29 cellular contexts compared by ENCODE assay signal in genomic region chr1:53862507-53862906, GRCh38. TPM values are rescaled to one million over a fixed set of nuclear protein-coding genes. Genes with fewer than 3 reads are reported as not detected.
DNase-seq lines count a peak whose midpoint lies in the region; ATAC-seq lines count a peak whose summit lies in the region.
"Had no signal": no experiment of that assay in that cellular context is flagged by ENCODE, and none has a peak within 500 bp of the region (broad histone marks: within the 10 kb centered on the region; RNA-seq: fewer than 3 reads in every experiment).

No MANE protein-coding gene starts in this region.

- H3K9me2 ChIP-seq in Karpas-422 (replicated peaks; ENCODE audit: insufficient read depth, low read length) = no peaks in the 10 kb centered on the region

- CTCF ChIA-PET in activated CD4-positive, alpha-beta T cell treated with anti-CD3 and anti-CD28 coated beads for 36 hours (lab: Charles Lee) = interaction anchor here (1.0 to 8.6 kb wide), 11 partner anchors 10 to 219 kb away, joined by 3 to 159 read pairs (median 22); partner anchors contain the start of genes IFT25, LRRC42 and YIPF1

- no peaks in the 10 kb centered on the region for H4K20me1 ChIP-seq in Karpas-422 (ENCODE audit: insufficient read depth, low read depth, low read length)

- H3K4me3 ChIP-seq in Karpas-422 (ENCODE audit: low read length) = peak overlapping the region; percentile 58
- H3K4me3 ChIP-seq: hepatocyte, MG63, SK-N-MC, upper lobe of right lung had no signal

- intact Hi-C loops in activated CD4-positive, alpha-beta T cell treated with anti-CD3 and anti-CD28 coated beads for 36 hours (cut with DNase I, micrococcal nuclease) = loop anchor here in 1 of 2 experiments (5.0 kb wide), 1 partner anchor 625 kb away; no protein-coding TSS in a partner anchor

- H3K4me3 Mint-ChIP-seq in activated CD4-positive, alpha-beta T cell treated with anti-CD3 and anti-CD28 coated beads for 36 hours = no peak overlapping the region
- H3K4me3 Mint-ChIP-seq in T-helper 17 cell = no peak overlapping the region
- H3K4me3 Mint-ChIP-seq in stimulated activated naive B cell treated with anti-CD40 and anti-IgM and Interleukin-4, amounts not matched to agents 10 μg/mL and 1 μg/mL and 100 μg/mL, for 72 hours = peak overlapping the region; percentile 41 to 42
- H3K4me3 Mint-ChIP-seq: activated naive CD8-positive, alpha-beta T cell treated with anti-CD3 and anti-CD28 coated beads, Interleukin-2, amount 10 ng/mL, durations not matched to agents 7 days and 5 days; CD14-positive monocyte; immature natural killer cell; nephron had no signal

- H3K9me3 ChIP-seq in Karpas-422 (ENCODE audit: low read length) (no peaks in the 10 kb centered on the region), T-helper 17 cell (ENCODE audit: control insufficient read depth, low read length, poor library complexity, severe bottlenecking) (no peaks in the 10 kb centered on the region)
- H3K9me3 ChIP-seq: MG63, upper lobe of right lung had no signal

- H3K4me1 ChIP-seq in Karpas-422 (ENCODE audit: low read length) = peaks cover 53% of the 10 kb centered on the region
- H3K4me1 ChIP-seq: upper lobe of right lung had no signal

- H3K36me3 ChIP-seq in Karpas-422 (ENCODE audit: insufficient read depth, low read length) = no peaks in the 10 kb centered on the region
- H3K36me3 ChIP-seq: MG63 had no signal

- H3K27me3 ChIP-seq in Karpas-422 (ENCODE audit: low read length) = no peaks in the 10 kb centered on the region
- H3K27me3 ChIP-seq: hepatocyte, MG63, upper lobe of right lung had no signal

- peak overlapping the region; percentile 73 for H3K9ac ChIP-seq in Karpas-422 (ENCODE audit: low read length)

- H3K4me2 ChIP-seq in Karpas-422 (ENCODE audit: low read depth, low read length, poor library complexity, severe bottlenecking) = peak overlapping the region; percentile 97
- H3K4me2 ChIP-seq: hepatocyte had no signal

- peak; percentile 6 for DNase-seq in activated CD4-positive, alpha-beta T cell treated with anti-CD3 and anti-CD28 coated beads for 36 hours
- DNase-seq in activated CD4-positive, alpha-beta T cell treated with anti-CD3 and anti-CD28 coated beads for 4 hours = no peak
- DNase-seq in Karpas-422 (peak; percentile 99), T-helper 17 cell (no peak), GF-D8 (lab: John Stamatoyannopoulos, UW) (no peak)
- peak; percentile 32 for DNase-seq in stimulated activated naive B cell treated with anti-CD40 and anti-IgM and Interleukin-4, amounts not matched to agents 10 μg/mL and 1 μg/mL and 100 μg/mL, for 72 hours
- DNase-seq: ACHN; activated naive CD8-positive, alpha-beta T cell treated with anti-CD3 and anti-CD28 coated beads, Interleukin-2, amount 10 ng/mL, durations not matched to agents 7 days and 5 days; cerebellar nuclear complex; DMS53; foreskin fibroblast; immature natural killer cell; left ventricle myocardium superior; MG63; NCI-H1930; posterior cingulate gyrus; stimulated activated CD8-positive, alpha-beta memory T cell treated with anti-CD3 and anti-CD28 coated beads, Interleukin-4, amount 100 ng/mL, for 48 hours; substantia nigra; upper lobe of right lung had no signal

- H3K79me2 ChIP-seq in Karpas-422 (ENCODE audit: low read length) = no peaks in the 10 kb centered on the region
- H3K79me2 ChIP-seq: hepatocyte had no signal

- no peaks in the 10 kb centered on the region for H3K27me3 Mint-ChIP-seq in activated CD4-positive, alpha-beta T cell treated with anti-CD3 and anti-CD28 coated beads for 36 hours
- no peaks in the 10 kb centered on the region for H3K27me3 Mint-ChIP-seq in T-helper 17 cell
- no peaks in the 10 kb centered on the region for H3K27me3 Mint-ChIP-seq in stimulated activated naive B cell treated with anti-CD40 and anti-IgM and Interleukin-4, amounts not matched to agents 10 μg/mL and 1 μg/mL and 100 μg/mL, for 72 hours
- H3K27me3 Mint-ChIP-seq: activated naive CD8-positive, alpha-beta T cell treated with anti-CD3 and anti-CD28 coated beads, Interleukin-2, amount 10 ng/mL, durations not matched to agents 7 days and 5 days had no signal

- no peaks in the 10 kb centered on the region for H3K9me3 Mint-ChIP-seq in activated CD4-positive, alpha-beta T cell treated with anti-CD3 and anti-CD28 coated beads for 36 hours (ENCODE audit: low read depth)
- H3K9me3 Mint-ChIP-seq in stimulated activated naive B cell treated with anti-CD40 and anti-IgM and Interleukin-4, amounts not matched to agents 10 μg/mL and 1 μg/mL and 100 μg/mL, for 72 hours = no peaks in the 10 kb centered on the region
- H3K9me3 Mint-ChIP-seq: activated naive CD8-positive, alpha-beta T cell treated with anti-CD3 and anti-CD28 coated beads, Interleukin-2, amount 10 ng/mL, durations not matched to agents 7 days and 5 days; immature natural killer cell; nephron had no signal

- ATAC-seq in activated CD4-positive, alpha-beta T cell treated with anti-CD3 and anti-CD28 coated beads for 36 hours = no peak
- no peak for ATAC-seq in T-helper 17 cell
- ATAC-seq in stimulated activated naive B cell treated with anti-CD40 and anti-IgM and Interleukin-4, amounts not matched to agents 10 μg/mL and 1 μg/mL and 100 μg/mL, for 72 hours (replicated peaks) = peak; percentile 87 to 89
- no peak for ATAC-seq in GM18502 (IDR thresholded peaks at IDR 0.05; ENCODE audit: poor library complexity, unreplicated experiment)
- ATAC-seq in GM21515 (IDR thresholded peaks at IDR 0.05; ENCODE audit: unreplicated experiment) = no peak
- ATAC-seq: left ventricle myocardium superior, upper lobe of right lung had no signal

- H3K4me1 Mint-ChIP-seq in activated CD4-positive, alpha-beta T cell treated with anti-CD3 and anti-CD28 coated beads for 36 hours = peaks cover 12% of the 10 kb centered on the region
- peaks cover 10% of the 10 kb centered on the region for H3K4me1 Mint-ChIP-seq in T-helper 17 cell
- peaks cover 20 to 24% of the 10 kb centered on the region in 2 donors for H3K4me1 Mint-ChIP-seq in stimulated activated naive B cell treated with anti-CD40 and anti-IgM and Interleukin-4, amounts not matched to agents 10 μg/mL and 1 μg/mL and 100 μg/mL, for 72 hours
- H3K4me1 Mint-ChIP-seq: immature natural killer cell, nephron had no signal

- H3K27ac Mint-ChIP-seq in activated CD4-positive, alpha-beta T cell treated with anti-CD3 and anti-CD28 coated beads for 36 hours = no peak overlapping the region
- H3K27ac Mint-ChIP-seq in T-helper 17 cell = peak overlapping the region; percentile 71
- peak overlapping the region; percentile 89 for H3K27ac Mint-ChIP-seq in stimulated activated naive B cell treated with anti-CD40 and anti-IgM and Interleukin-4, amounts not matched to agents 10 μg/mL and 1 μg/mL and 100 μg/mL, for 72 hours
- H3K27ac Mint-ChIP-seq: activated naive CD8-positive, alpha-beta T cell treated with anti-CD3 and anti-CD28 coated beads, Interleukin-2, amount 10 ng/mL, durations not matched to agents 7 days and 5 days; immature natural killer cell; nephron had no signal

- no peak overlapping the region for H2AFZ ChIP-seq in Karpas-422 (ENCODE audit: low read length)
- H2AFZ ChIP-seq: hepatocyte had no signal

- H3K27ac ChIP-seq in Karpas-422 (ENCODE audit: low read length) = peak overlapping the region; percentile 99
- H3K27ac ChIP-seq: hepatocyte, RWPE1, SK-N-MC, upper lobe of right lung had no signal

- H3K36me3 Mint-ChIP-seq in activated CD4-positive, alpha-beta T cell treated with anti-CD3 and anti-CD28 coated beads for 36 hours (ENCODE audit: low read depth) = peaks cover 11% of the 10 kb centered on the region
- H3K36me3 Mint-ChIP-seq in T-helper 17 cell (ENCODE audit: low read depth) = peaks cover 2% of the 10 kb centered on the region
- peaks cover 14 to 20% of the 10 kb centered on the region in 2 donors for H3K36me3 Mint-ChIP-seq in stimulated activated naive B cell treated with anti-CD40 and anti-IgM and Interleukin-4, amounts not matched to agents 10 μg/mL and 1 μg/mL and 100 μg/mL, for 72 hours
- H3K36me3 Mint-ChIP-seq: activated naive CD8-positive, alpha-beta T cell treated with anti-CD3 and anti-CD28 coated beads, Interleukin-2, amount 10 ng/mL, durations not matched to agents 7 days and 5 days had no signal

- POLR2A ChIA-PET in activated CD4-positive, alpha-beta T cell treated with anti-CD3 and anti-CD28 coated beads for 36 hours (lab: Charles Lee) = no interaction called here

RNA-seq across cellular contexts. Expression of gene NDC1, which starts 24.4 kb away (rescaled TPM):
- total RNA-seq in activated CD4-positive, alpha-beta T cell treated with anti-CD3 and anti-CD28 coated beads for 36 hours = 10 to 100 TPM; 31.2 to 38.5 TPM
- total RNA-seq in Karpas-422 (2014; rRNA removed; shearing (Covaris generic); ENCODE audit: low replicate concordance) = 36.7 and 130 TPM in 2 replicates
- 1 to 10 TPM; 5.4 to 6.3 TPM for total RNA-seq in T-helper 17 cell

RNA-seq across cellular contexts. Expression of gene YIPF1, which starts 27.1 kb away (rescaled TPM):
- 10 to 100 TPM; 19.0 to 24.4 TPM for total RNA-seq in activated CD4-positive, alpha-beta T cell treated with anti-CD3 and anti-CD28 coated beads for 36 hours
- 46.5 and 87.4 TPM in 2 replicates for total RNA-seq in Karpas-422 (2014; rRNA removed; shearing (Covaris generic); ENCODE audit: low replicate concordance)
- 10 to 100 TPM in 1 of 2 donors, 1 to 10 TPM in 1; 8.8 to 10.3 TPM for total RNA-seq in T-helper 17 cell

RNA-seq across cellular contexts. Expression of gene DIO1, which starts 31.5 kb away (rescaled TPM):
- not detected for total RNA-seq in activated CD4-positive, alpha-beta T cell treated with anti-CD3 and anti-CD28 coated beads for 36 hours
- total RNA-seq in Karpas-422 (2014; rRNA removed; shearing (Covaris generic); ENCODE audit: low replicate concordance) = not detected in 2 replicates
- total RNA-seq in T-helper 17 cell = not detected
- total RNA-seq: activated naive CD8-positive, alpha-beta T cell treated with anti-CD3 and anti-CD28 coated beads, Interleukin-2, amount 10 ng/mL, durations not matched to agents 7 days and 5 days; epithelial cell of proximal tubule; H1; left ventricle myocardium superior; T-helper 2 cell treated with Interferon-gamma antibody and Interleukin-4, amounts not matched to agents 100 ng/mL and 5 ng/mL, for 36 hours; upper lobe of right lung had no signal

Comparison
In these comparisons a context has a peak if more than half of its experiments do, and no peak if none do; other contexts are left out.
1. DNase-seq: peak in activated CD4-positive, alpha-beta T cell treated with anti-CD3 and anti-CD28 coated beads for 36 hours (single experiment), Karpas-422 (single experiment) and stimulated activated naive B cell treated with anti-CD40 and anti-IgM and Interleukin-4, amounts not matched to agents 10 μg/mL and 1 μg/mL and 100 μg/mL, for 72 hours (single experiment); none in activated CD4-positive, alpha-beta T cell treated with anti-CD3 and anti-CD28 coated beads for 4 hours (0 of 2), T-helper 17 cell (0 of 3) and GF-D8 (single experiment).
2. ATAC-seq: peak in stimulated activated naive B cell treated with anti-CD40 and anti-IgM and Interleukin-4, amounts not matched to agents 10 μg/mL and 1 μg/mL and 100 μg/mL, for 72 hours (2 of 2); none in activated CD4-positive, alpha-beta T cell treated with anti-CD3 and anti-CD28 coated beads for 36 hours (single experiment), T-helper 17 cell (single experiment), GM18502 (single experiment) and GM21515 (single experiment).
3. H3K4me3 Mint-ChIP-seq: peak in stimulated activated naive B cell treated with anti-CD40 and anti-IgM and Interleukin-4, amounts not matched to agents 10 μg/mL and 1 μg/mL and 100 μg/mL, for 72 hours (2 of 2); none in activated CD4-positive, alpha-beta T cell treated with anti-CD3 and anti-CD28 coated beads for 36 hours (single experiment) and T-helper 17 cell (single experiment).